9 cellular contexts compared by ENCODE assay signal in genomic region chr2:157246212-157247067, GRCh38. TPM values are rescaled to one million over a fixed set of nuclear protein-coding genes. Genes with fewer than 3 reads are reported as not detected.
DNase-seq lines count a peak whose midpoint lies in the region; ATAC-seq and TF ChIP-seq lines count a peak whose summit lies in the region.
"Had no signal": no experiment of that assay in that cellular context is flagged by ENCODE, and none has a peak within 500 bp of the region (broad histone marks: within the 10 kb centered on the region; RNA-seq: fewer than 3 reads in every experiment).

No MANE protein-coding gene starts in this region.

- H3K9me3 Mint-ChIP-seq in CD8-positive, alpha-beta memory T cell, result no peaks in the 10 kb centered on the region
- H3K9me3 Mint-ChIP-seq: IgD-negative memory B cell had no signal

- no peaks in the 10 kb centered on the region for H3K27me3 ChIP-seq in brain microvascular endothelial cell (replicated peaks)
- H3K27me3 ChIP-seq in CD8-positive, alpha-beta memory T cell (ENCODE audit: insufficient read depth, low read length, poor library complexity, severe bottlenecking), result no peaks in the 10 kb centered on the region

- no peaks in the 10 kb centered on the region for H3K36me3 ChIP-seq in brain microvascular endothelial cell (replicated peaks)
- no peaks in the 10 kb centered on the region for H3K36me3 ChIP-seq in CD8-positive, alpha-beta memory T cell (ENCODE audit: insufficient read depth, low read length)

- no peak for TF ChIP-seq CTCF in brain microvascular endothelial cell (IDR thresholded peaks at IDR 0.05; ENCODE audit: low read depth, low read length, missing control alignments)

- H3K4me1 Mint-ChIP-seq in CD8-positive, alpha-beta memory T cell, result no peaks in the 10 kb centered on the region
- H3K4me1 Mint-ChIP-seq: IgD-negative memory B cell had no signal

- H3K9me3 ChIP-seq in CD8-positive, alpha-beta memory T cell (ENCODE audit: low read length), result no peaks in the 10 kb centered on the region

- peaks cover 3 to 4% of the 10 kb centered on the region in 2 donors for H3K27me3 Mint-ChIP-seq in CD8-positive, alpha-beta memory T cell

- ATAC-seq in GM19468 (IDR thresholded peaks at IDR 0.05; ENCODE audit: extremely low read depth, unreplicated experiment) (peak; percentile 85), HG03457 (IDR thresholded peaks at IDR 0.05; ENCODE audit: unreplicated experiment) (peak; percentile 57)

- no peak overlapping the region for H3K4me3 ChIP-seq in brain microvascular endothelial cell (ENCODE audit: low read depth, low read length)
- H3K4me3 ChIP-seq in CD8-positive, alpha-beta memory T cell (ENCODE audit: low read length), result no peak overlapping the region

- peak overlapping the region in 1 of 8 donors; percentile 41 for H3K27ac Mint-ChIP-seq in CD8-positive, alpha-beta memory T cell
- H3K27ac Mint-ChIP-seq: IgD-negative memory B cell had no signal

- POLR2A ChIA-PET in CD8-positive, alpha-beta memory T cell (lab: Charles Lee), result no interaction called here

- peak overlapping the region; percentile 95 for H3K27ac ChIP-seq in brain microvascular endothelial cell
- H3K27ac ChIP-seq in CD8-positive, alpha-beta memory T cell (ENCODE audit: low read depth, low read length), result no peak overlapping the region

- peak; percentile 52 for DNase-seq in Caki2 (ENCODE audit: low read depth)
- peak; percentile 85 for DNase-seq in brain microvascular endothelial cell
- peak; percentile 91 for DNase-seq in renal cortical epithelial cell (ENCODE audit: low read depth)
- DNase-seq in GF-D8 (lab: John Stamatoyannopoulos, UW), result no peak
- no peak for DNase-seq in COLO668 (lab: John Stamatoyannopoulos, UW; ENCODE audit: unreplicated experiment)
- no peak for DNase-seq in CD8-positive, alpha-beta memory T cell

- CTCF ChIA-PET in CD8-positive, alpha-beta memory T cell (lab: Charles Lee), result no interaction called here

- in situ Hi-C loops in Caki2 (cut with HindIII; ENCODE audit: low pct_unique_long_range_greater_than_20kb, low sequenced_read_pairs) (no loop called here), brain microvascular endothelial cell (cut with HindIII; ENCODE audit: low pct_ligation_motif_present, low sequenced_read_pairs) (no loop called here)

- H3K4me3 Mint-ChIP-seq in CD8-positive, alpha-beta memory T cell, result no peak overlapping the region
- H3K4me3 Mint-ChIP-seq: IgD-negative memory B cell had no signal

- no peaks in the 10 kb centered on the region for H3K4me1 ChIP-seq in CD8-positive, alpha-beta memory T cell (ENCODE audit: insufficient read depth, low read length)

- no peaks in the 10 kb centered on the region for H3K36me3 Mint-ChIP-seq in CD8-positive, alpha-beta memory T cell
- H3K36me3 Mint-ChIP-seq: IgD-negative memory B cell had no signal

RNA-seq across cellular contexts. Expression of gene GALNT5, which starts 11.1 kb away (rescaled TPM):
- total RNA-seq in Caki2 (2014; rRNA removed; shearing (Covaris generic); ENCODE audit: low replicate concordance), result 0.34 and 0.81 TPM in 2 replicates
- total RNA-seq in renal cortical epithelial cell, result 3.7 and 10.1 TPM in 2 replicates
- not detected for total RNA-seq in CD8-positive, alpha-beta memory T cell
- polyA plus RNA-seq in CD8-positive, alpha-beta memory T cell, result not detected
- polyA plus RNA-seq: IgD-negative memory B cell had no signal

Comparison
In these comparisons a context has a peak if more than half of its experiments do, and no peak if none do; other contexts are left out.
1. DNase-seq: peak in Caki2 (single experiment), brain microvascular endothelial cell (single experiment) and renal cortical epithelial cell (single experiment); none in GF-D8 (single experiment), COLO668 (single experiment) and CD8-positive, alpha-beta memory T cell (0 of 5).